1 cellular context compared by ENCODE assay signal in the genomic region with DNA sequence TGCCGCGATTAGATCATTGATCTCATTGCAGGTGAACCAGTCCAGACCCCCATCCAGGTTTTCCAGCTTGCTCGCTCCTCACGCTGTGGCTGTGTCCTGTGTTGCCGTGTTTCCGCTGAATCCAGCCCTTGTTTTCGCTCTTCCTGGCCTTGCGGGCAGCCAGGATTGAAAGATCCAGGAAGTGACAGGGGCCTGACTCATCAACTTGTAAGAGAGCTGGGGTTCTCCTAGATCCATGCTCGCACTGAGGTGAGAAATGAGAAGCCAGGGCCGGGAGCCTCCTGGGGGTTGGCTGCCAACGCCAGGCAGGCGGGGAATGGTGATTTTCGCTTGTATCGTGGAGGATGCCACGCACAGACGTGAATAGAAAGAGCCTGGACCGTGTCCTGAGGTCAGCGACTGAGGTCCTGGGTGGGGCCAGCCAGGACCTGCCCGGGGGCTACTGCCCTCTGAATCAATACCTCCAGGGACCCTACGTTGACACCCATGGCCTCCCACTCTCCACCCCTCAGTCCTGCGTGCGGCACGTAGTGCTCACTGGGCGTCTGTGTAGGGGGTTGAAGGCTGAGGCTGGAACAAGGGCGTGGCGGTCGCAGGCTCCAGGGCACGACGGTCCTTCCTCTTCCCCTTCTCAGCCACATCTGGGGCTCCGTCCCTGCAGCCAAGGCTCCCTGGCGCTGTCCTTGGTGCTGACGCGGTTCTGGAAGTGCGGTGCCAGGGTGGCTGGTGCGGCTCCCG.
TF ChIP-seq lines count a peak whose summit lies in the region.

No MANE protein-coding gene starts in this region.

TF ChIP-seq in HepG2, 621 proteins besides CTCF, POLR2A, EP300 and RAD21 (continued from another document and continues in another):
- TF ChIP-seq, protein P1, sequence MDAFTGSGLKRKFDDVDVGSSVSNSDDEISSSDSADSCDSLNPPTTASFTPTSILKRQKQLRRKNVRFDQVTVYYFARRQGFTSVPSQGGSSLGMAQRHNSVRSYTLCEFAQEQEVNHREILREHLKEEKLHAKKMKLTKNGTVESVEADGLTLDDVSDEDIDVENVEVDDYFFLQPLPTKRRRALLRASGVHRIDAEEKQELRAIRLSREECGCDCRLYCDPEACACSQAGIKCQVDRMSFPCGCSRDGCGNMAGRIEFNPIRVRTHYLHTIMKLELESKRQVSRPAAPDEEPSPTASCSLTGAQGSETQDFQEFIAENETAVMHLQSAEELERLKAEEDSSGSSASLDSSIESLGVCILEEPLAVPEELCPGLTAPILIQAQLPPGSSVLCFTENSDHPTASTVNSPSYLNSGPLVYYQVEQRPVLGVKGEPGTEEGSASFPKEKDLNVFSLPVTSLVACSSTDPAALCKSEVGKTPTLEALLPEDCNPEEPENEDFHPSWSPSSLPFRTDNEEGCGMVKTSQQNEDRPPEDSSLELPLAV (CRISPR knock-in tag; conservative IDR thresholded peaks at IDR 0.05; ENCODE audit: low read depth) = no peak
- TF ChIP-seq, protein P2, sequence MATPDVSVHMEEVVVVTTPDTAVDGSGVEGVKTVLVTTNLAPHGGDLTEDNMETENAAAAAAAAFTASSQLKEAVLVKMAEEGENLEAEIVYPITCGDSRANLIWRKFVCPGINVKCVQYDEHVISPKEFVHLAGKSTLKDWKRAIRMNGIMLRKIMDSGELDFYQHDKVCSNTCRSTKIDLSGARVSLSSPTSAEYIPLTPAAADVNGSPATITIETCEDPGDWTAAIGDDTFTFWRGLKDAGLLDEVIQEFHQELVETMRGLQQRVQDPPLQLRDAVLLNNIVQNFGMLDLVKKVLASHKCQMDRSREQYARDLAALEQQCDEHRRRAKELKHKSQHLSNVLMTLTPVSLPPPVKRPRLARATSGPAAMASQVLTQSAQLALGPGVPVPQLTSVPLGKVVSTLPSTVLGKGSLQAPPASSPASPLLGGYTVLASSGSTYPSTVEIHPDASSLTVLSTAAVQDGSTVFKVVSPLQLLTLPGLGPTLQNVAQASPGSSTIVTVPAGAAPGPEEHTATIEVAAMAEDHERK (CRISPR knock-in tag; IDR thresholded peaks at IDR 0.05; ENCODE audit: low read depth) = no peak
- TF ChIP-seq ZNF615 (CRISPR knock-in tag; IDR thresholded peaks at IDR 0.05; ENCODE audit: borderline replicate concordance) (peak; percentile 91; the same call in 1 of the 2 replicates), ATAD3A (CRISPR knock-in tag; IDR thresholded peaks at IDR 0.05) (peak; percentile 78; the same call in 1 of the 2 replicates), RORA (CRISPR knock-in tag; IDR thresholded peaks at IDR 0.05) (peak; percentile 65; the same call in 1 of the 2 replicates), ZNF546 (CRISPR knock-in tag; conservative IDR thresholded peaks at IDR 0.05) (peak; percentile 93), ZNF432 (CRISPR knock-in tag; IDR thresholded peaks at IDR 0.05; ENCODE audit: borderline replicate concordance) (no peak), SATB2 (CRISPR knock-in tag; IDR thresholded peaks at IDR 0.05) (peak; percentile 98), ZNF496 (CRISPR knock-in tag; IDR thresholded peaks at IDR 0.05; ENCODE audit: insufficient replicate concordance) (no peak), NFE2L2 (IDR thresholded peaks at IDR 0.05; ENCODE audit: low read length) (peak; percentile 51), ZNF562 (CRISPR knock-in tag; IDR thresholded peaks at IDR 0.05; ENCODE audit: borderline replicate concordance) (no peak), ZBTB8A (CRISPR knock-in tag; IDR thresholded peaks at IDR 0.05; ENCODE audit: borderline replicate concordance, low read depth) (no peak), PPARG (CRISPR knock-in tag; conservative IDR thresholded peaks at IDR 0.05) (peak; percentile 63), RNF2 (conservative IDR thresholded peaks at IDR 0.05; ENCODE audit: low read depth) (no peak; the same call in 1 of the 2 replicates)
- TF ChIP-seq, protein P3, sequence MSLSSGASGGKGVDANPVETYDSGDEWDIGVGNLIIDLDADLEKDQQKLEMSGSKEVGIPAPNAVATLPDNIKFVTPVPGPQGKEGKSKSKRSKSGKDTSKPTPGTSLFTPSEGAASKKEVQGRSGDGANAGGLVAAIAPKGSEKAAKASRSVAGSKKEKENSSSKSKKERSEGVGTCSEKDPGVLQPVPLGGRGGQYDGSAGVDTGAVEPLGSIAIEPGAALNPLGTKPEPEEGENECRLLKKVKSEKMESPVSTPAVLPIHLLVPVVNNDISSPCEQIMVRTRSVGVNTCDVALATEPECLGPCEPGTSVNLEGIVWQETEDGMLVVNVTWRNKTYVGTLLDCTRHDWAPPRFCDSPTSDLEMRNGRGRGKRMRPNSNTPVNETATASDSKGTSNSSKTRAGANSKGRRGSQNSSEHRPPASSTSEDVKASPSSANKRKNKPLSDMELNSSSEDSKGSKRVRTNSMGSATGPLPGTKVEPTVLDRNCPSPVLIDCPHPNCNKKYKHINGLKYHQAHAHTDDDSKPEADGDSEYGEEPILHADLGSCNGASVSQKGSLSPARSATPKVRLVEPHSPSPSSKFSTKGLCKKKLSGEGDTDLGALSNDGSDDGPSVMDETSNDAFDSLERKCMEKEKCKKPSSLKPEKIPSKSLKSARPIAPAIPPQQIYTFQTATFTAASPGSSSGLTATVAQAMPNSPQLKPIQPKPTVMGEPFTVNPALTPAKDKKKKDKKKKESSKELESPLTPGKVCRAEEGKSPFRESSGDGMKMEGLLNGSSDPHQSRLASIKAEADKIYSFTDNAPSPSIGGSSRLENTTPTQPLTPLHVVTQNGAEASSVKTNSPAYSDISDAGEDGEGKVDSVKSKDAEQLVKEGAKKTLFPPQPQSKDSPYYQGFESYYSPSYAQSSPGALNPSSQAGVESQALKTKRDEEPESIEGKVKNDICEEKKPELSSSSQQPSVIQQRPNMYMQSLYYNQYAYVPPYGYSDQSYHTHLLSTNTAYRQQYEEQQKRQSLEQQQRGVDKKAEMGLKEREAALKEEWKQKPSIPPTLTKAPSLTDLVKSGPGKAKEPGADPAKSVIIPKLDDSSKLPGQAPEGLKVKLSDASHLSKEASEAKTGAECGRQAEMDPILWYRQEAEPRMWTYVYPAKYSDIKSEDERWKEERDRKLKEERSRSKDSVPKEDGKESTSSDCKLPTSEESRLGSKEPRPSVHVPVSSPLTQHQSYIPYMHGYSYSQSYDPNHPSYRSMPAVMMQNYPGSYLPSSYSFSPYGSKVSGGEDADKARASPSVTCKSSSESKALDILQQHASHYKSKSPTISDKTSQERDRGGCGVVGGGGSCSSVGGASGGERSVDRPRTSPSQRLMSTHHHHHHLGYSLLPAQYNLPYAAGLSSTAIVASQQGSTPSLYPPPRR (CRISPR knock-in tag; IDR thresholded peaks at IDR 0.05; ENCODE audit: borderline replicate concordance) = peak; percentile 11; the same call in 1 of the 2 replicates
- TF ChIP-seq, protein P4, sequence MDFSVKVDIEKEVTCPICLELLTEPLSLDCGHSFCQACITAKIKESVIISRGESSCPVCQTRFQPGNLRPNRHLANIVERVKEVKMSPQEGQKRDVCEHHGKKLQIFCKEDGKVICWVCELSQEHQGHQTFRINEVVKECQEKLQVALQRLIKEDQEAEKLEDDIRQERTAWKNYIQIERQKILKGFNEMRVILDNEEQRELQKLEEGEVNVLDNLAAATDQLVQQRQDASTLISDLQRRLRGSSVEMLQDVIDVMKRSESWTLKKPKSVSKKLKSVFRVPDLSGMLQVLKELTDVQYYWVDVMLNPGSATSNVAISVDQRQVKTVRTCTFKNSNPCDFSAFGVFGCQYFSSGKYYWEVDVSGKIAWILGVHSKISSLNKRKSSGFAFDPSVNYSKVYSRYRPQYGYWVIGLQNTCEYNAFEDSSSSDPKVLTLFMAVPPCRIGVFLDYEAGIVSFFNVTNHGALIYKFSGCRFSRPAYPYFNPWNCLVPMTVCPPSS (IDR thresholded peaks at IDR 0.05) = no peak
- TF ChIP-seq, protein P5, sequence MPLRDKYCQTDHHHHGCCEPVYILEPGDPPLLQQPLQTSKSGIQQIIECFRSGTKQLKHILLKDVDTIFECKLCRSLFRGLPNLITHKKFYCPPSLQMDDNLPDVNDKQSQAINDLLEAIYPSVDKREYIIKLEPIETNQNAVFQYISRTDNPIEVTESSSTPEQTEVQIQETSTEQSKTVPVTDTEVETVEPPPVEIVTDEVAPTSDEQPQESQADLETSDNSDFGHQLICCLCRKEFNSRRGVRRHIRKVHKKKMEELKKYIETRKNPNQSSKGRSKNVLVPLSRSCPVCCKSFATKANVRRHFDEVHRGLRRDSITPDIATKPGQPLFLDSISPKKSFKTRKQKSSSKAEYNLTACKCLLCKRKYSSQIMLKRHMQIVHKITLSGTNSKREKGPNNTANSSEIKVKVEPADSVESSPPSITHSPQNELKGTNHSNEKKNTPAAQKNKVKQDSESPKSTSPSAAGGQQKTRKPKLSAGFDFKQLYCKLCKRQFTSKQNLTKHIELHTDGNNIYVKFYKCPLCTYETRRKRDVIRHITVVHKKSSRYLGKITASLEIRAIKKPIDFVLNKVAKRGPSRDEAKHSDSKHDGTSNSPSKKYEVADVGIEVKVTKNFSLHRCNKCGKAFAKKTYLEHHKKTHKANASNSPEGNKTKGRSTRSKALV (CRISPR knock-in tag; IDR thresholded peaks at IDR 0.05) = peak; percentile 78; the same call in 1 of the 2 replicates
- TF ChIP-seq, protein P6, sequence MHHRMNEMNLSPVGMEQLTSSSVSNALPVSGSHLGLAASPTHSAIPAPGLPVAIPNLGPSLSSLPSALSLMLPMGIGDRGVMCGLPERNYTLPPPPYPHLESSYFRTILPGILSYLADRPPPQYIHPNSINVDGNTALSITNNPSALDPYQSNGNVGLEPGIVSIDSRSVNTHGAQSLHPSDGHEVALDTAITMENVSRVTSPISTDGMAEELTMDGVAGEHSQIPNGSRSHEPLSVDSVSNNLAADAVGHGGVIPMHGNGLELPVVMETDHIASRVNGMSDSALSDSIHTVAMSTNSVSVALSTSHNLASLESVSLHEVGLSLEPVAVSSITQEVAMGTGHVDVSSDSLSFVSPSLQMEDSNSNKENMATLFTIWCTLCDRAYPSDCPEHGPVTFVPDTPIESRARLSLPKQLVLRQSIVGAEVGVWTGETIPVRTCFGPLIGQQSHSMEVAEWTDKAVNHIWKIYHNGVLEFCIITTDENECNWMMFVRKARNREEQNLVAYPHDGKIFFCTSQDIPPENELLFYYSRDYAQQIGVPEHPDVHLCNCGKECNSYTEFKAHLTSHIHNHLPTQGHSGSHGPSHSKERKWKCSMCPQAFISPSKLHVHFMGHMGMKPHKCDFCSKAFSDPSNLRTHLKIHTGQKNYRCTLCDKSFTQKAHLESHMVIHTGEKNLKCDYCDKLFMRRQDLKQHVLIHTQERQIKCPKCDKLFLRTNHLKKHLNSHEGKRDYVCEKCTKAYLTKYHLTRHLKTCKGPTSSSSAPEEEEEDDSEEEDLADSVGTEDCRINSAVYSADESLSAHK (CRISPR knock-in tag; IDR thresholded peaks at IDR 0.05; ENCODE audit: borderline replicate concordance) = peak; percentile 92; the same call in 1 of the 2 replicates
- TF ChIP-seq, protein P7, sequence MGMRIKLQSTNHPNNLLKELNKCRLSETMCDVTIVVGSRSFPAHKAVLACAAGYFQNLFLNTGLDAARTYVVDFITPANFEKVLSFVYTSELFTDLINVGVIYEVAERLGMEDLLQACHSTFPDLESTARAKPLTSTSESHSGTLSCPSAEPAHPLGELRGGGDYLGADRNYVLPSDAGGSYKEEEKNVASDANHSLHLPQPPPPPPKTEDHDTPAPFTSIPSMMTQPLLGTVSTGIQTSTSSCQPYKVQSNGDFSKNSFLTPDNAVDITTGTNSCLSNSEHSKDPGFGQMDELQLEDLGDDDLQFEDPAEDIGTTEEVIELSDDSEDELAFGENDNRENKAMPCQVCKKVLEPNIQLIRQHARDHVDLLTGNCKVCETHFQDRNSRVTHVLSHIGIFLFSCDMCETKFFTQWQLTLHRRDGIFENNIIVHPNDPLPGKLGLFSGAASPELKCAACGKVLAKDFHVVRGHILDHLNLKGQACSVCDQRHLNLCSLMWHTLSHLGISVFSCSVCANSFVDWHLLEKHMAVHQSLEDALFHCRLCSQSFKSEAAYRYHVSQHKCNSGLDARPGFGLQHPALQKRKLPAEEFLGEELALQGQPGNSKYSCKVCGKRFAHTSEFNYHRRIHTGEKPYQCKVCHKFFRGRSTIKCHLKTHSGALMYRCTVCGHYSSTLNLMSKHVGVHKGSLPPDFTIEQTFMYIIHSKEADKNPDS (CRISPR knock-in tag; IDR thresholded peaks at IDR 0.05) = peak; percentile 83; the same call in 1 of the 2 replicates
- TF ChIP-seq, protein P8, sequence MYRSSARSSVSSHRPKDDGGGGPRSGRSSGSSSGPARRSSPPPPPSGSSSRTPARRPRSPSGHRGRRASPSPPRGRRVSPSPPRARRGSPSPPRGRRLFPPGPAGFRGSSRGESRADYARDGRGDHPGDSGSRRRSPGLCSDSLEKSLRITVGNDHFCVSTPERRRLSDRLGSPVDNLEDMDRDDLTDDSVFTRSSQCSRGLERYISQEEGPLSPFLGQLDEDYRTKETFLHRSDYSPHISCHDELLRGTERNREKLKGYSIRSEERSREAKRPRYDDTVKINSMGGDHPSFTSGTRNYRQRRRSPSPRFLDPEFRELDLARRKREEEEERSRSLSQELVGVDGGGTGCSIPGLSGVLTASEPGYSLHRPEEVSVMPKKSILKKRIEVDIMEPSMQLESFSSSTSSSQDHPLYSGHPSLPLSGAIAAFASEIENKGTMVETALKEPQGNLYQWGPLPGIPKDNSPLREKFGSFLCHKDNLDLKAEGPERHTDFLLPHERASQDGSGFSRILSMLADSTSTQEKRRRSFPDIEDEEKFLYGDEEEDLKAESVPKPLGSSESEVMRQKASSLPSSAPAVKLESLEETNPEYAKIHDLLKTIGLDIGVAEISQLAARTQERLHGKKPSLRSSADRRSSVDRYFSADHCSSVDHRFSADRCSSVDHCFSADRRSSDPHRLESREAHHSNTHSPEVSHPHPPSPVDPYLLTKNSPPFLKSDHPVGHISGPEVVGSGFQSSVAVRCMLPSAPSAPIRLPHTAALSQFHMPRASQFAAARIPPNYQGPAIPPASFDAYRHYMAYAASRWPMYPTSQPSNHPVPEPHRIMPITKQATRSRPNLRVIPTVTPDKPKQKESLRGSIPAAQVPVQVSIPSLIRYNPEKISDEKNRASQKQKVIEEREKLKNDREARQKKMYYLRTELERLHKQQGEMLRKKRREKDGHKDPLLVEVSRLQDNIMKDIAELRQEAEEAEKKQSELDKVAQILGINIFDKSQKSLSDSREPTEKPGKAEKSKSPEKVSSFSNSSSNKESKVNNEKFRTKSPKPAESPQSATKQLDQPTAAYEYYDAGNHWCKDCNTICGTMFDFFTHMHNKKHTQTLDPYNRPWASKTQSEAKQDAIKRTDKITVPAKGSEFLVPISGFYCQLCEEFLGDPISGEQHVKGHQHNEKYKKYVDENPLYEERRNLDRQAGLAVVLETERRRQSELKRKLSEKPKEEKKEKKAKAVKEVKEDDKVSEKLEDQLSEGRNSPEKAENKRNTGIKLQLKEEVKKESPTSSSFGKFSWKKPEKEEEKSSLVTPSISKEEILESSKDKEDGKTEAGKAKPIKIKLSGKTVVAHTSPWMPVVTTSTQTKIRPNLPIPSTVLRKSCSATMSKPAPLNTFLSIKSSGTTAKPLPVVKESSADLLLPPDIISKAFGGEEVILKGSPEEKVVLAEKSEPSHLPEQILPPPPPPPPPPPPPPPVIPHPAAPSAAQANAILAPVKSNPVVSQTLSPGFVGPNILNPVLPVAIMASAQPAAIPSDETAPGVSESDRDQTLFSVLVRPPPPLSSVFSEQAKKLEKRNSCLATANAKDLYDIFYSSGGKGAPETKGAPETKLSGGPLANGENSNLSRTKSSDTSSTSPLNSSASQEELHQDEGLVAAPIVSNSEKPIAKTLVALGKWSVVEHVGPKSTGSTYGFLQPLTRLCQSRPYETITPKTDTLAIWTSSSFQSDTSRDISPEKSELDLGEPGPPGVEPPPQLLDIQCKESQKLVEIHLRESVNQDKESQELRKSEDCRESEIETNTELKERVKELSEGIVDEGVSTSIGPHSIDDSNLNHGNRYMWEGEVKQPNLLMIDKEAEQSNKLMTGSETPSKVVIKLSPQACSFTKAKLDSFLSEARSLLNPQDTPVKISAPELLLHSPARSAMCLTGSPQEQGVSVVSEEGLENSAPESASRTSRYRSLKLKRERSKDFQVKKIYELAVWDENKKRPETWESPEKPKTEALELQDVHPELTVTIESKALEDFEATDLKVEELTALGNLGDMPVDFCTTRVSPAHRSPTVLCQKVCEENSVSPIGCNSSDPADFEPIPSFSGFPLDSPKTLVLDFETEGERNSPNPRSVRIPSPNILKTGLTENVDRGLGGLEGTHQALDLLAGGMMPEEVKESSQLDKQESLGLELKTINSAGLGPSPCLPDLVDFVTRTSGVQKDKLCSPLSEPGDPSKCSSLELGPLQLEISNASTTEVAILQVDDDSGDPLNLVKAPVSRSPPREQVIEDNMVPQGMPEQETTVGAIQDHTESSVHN (CRISPR knock-in tag; IDR thresholded peaks at IDR 0.05) = 0 out of 2 replicates have a peak, but pooled peaks have one; percentile 60
